Comparison of ENCODE assay signal across 23 cellular contexts in the genomic region with DNA sequence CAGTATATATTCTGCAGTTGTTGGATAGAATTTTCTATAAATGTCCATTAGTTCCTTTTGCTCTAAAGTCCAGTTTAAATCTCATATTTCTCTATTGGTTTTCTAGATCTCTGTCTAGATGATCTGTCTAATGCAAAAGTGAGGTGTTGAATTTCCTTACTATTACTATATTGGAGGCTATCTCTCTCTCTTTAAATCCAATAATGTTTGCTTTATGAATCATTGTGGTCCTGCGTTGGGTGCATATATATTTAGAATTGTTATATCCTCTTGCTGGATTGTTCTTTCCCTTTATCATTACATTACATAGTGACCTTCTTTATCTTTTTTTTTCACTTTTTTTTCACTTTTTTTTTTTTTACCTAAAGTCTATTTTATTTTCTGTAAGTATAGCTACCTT.
"Had no signal": no experiment of that assay in that cellular context is flagged by ENCODE, and none has a peak within 500 bp of the region (broad histone marks: within the 10 kb centered on the region; RNA-seq: fewer than 3 reads in every experiment).

No MANE protein-coding gene starts in this region.

- H3K9ac ChIP-seq: KMS-11, SK-N-SH had no signal

- ATAC-seq: K562, Panc1 had no signal

- H3K4me1 Mint-ChIP-seq: IgD-negative memory B cell had no signal

- H3K9me3 ChIP-seq: SK-N-SH had no signal

- H3K4me3 ChIP-seq: K562 had no signal

- H3K4me3 Mint-ChIP-seq: IgD-negative memory B cell had no signal

- H3K27me3 Mint-ChIP-seq: IgD-negative memory B cell had no signal

- FAIRE-seq: HTR-8/SVneo, K562 had no signal

- H3K4me2 ChIP-seq: KMS-11, SK-N-SH had no signal

- DNase-seq: Kasumi-1, MM.1S, NCI-H1092 treated with DMSO at 0.1 percent for 48 hours, NCI-H1436, NCI-H187, NCI-H2029, NCI-H2081 treated with DMSO at 0.1 percent for 48 hours, NCI-H2171, NCI-H226, NCI-H446, NCI-H510A, NCI-H524 treated with DMSO at 0.1 percent for 48 hours, NCI-H69, NCI-H774, SHP77, SK-N-SH had no signal

- H3K27ac ChIP-seq: HL-60, KMS-11, RWPE1 had no signal

- H3K27ac Mint-ChIP-seq: IgD-negative memory B cell had no signal
